16 cellular contexts compared by ENCODE assay signal in the genomic region with DNA sequence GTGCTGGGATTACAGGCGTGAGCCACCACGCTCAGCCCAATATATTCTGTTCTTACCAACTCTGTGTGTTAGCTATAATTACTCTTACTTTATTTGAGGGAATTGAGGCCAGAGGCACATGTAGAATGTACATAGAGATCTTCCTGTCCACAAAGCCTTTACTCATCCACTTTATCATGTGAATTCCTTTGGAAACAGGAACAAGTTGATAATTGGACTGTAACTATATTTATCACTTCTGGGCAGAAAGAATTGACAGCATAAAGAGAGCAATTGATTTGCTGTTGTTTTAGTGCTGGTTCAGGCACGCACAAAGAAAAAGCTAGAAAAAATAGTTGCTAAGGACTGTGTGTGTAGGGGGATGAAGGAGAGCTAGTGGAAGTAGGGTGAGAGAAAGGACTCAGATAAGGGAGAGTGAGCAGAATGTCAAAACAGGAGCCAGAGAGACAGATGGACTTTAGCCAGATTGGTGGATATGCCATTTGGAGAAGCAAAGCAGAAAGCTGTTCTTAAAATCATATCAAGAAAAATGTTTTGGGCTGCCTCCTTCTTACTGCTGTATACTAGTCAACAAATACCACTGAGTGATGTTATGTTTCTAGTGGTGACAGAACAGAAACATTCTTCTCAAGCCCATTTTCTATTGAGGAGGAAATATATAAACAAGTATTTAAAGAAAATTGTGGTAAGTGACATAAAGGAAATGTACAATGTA.
"Had no signal": no experiment of that assay in that cellular context is flagged by ENCODE, and none has a peak within 500 bp of the region (broad histone marks: within the 10 kb centered on the region; RNA-seq: fewer than 3 reads in every experiment).

No MANE protein-coding gene starts in this region.

- H3K4me3 ChIP-seq: adrenal gland, pancreas, sigmoid colon, spleen, thoracic aorta, upper lobe of left lung had no signal

- H3K9me3 ChIP-seq: adrenal gland, neutrophil, pancreas, thoracic aorta, upper lobe of left lung had no signal

- H3K27me3 ChIP-seq: adrenal gland, neutrophil, pancreas, sigmoid colon, spleen, upper lobe of left lung had no signal

- ATAC-seq: activated CD4-positive, alpha-beta T cell treated with anti-CD3 and anti-CD28 coated beads for 36 hours; activated naive CD4-positive, alpha-beta T cell treated with anti-CD3 and anti-CD28 coated beads, Interleukin-2, amount 50 U/mL, for 72 hours; naive thymus-derived CD8-positive, alpha-beta T cell; pancreas; stimulated activated naive B cell treated with anti-CD40 and anti-IgM and Interleukin-4, amounts not matched to agents 10 μg/mL and 1 μg/mL and 100 μg/mL, for 72 hours had no signal

- DNase-seq: activated CD4-positive, alpha-beta memory T cell treated with anti-CD3 and anti-CD28 coated beads for 36 hours; activated CD4-positive, alpha-beta T cell treated with anti-CD3 and anti-CD28 coated beads for 36 hours; activated gamma-delta T cell treated with Interleukin-2 at 50 U/mL for 16 hours; activated T-cell treated with anti-CD3 and anti-CD28 coated beads for 4 hours; adrenal gland; foreskin fibroblast; kidney; naive thymus-derived CD8-positive, alpha-beta T cell; pancreas; sigmoid colon; spleen; stimulated activated naive B cell treated with anti-CD40 and anti-IgM and Interleukin-4, amounts not matched to agents 10 μg/mL and 1 μg/mL and 100 μg/mL, for 72 hours; upper lobe of left lung had no signal

- H3K4me1 ChIP-seq: adrenal gland, pancreas, sigmoid colon, spleen, upper lobe of left lung had no signal

- H3K27ac ChIP-seq: adrenal gland, neutrophil, pancreas, sigmoid colon, spleen, thoracic aorta, upper lobe of left lung had no signal
